21 cellular contexts compared by ENCODE assay signal in genomic region chr11:44767421-44767820, GRCh38. TPM values are rescaled to one million over a fixed set of nuclear protein-coding genes. Genes with fewer than 3 reads are reported as not detected.
DNase-seq lines count a peak whose midpoint lies in the region; ATAC-seq and TF ChIP-seq lines count a peak whose summit lies in the region.
"Had no signal": no experiment of that assay in that cellular context is flagged by ENCODE, and none has a peak within 500 bp of the region (broad histone marks: within the 10 kb centered on the region; RNA-seq: fewer than 3 reads in every experiment).

No MANE protein-coding gene starts in this region.

- TF ChIP-seq CTCF in fibroblast of the aortic adventitia (IDR thresholded peaks at IDR 0.05; ENCODE audit: insufficient read depth, low read length), result no peak

- H3K27ac ChIP-seq in ACC112 (ENCODE audit: low read depth, low read length) (peak overlapping the region; percentile 43; the same call in 1 of the 2 replicates), SJSA1 (peak overlapping the region; percentile 46), muscle layer of duodenum (ENCODE audit: low read length) (peak overlapping the region; percentile 90)
- H3K27ac ChIP-seq: foreskin keratinocyte, right lobe of liver, RWPE1 had no signal

- H3K79me2 ChIP-seq in ACC112 (ENCODE audit: control insufficient read depth, insufficient read depth, low read length, unreplicated experiment), result no peaks in the 10 kb centered on the region

- H3K36me3 ChIP-seq in ACC112 (ENCODE audit: insufficient read depth, low read length) (0 out of 2 replicates have a peak, but pooled peaks cover 4% of the 10 kb centered on the region), SJSA1 (no peaks in the 10 kb centered on the region), muscle layer of duodenum (ENCODE audit: control insufficient read depth in 1 of 2, insufficient read depth in 2 of 2, low read length in 2 of 2) (no peaks in the 10 kb centered on the region)
- H3K36me3 ChIP-seq: right lobe of liver had no signal

- H3K4me1 ChIP-seq in ACC112 (ENCODE audit: control insufficient read depth, insufficient read depth, low read length, unreplicated experiment), result peaks cover 26% of the 10 kb centered on the region
- H3K4me1 ChIP-seq in SJSA1 (replicated peaks), result peaks cover 23% of the 10 kb centered on the region
- H3K4me1 ChIP-seq in muscle layer of duodenum (ENCODE audit: control insufficient read depth in 1 of 2, insufficient read depth in 2 of 2, low read length in 2 of 2), result peaks cover 14 to 34% of the 10 kb centered on the region in 2 donors
- H3K4me1 ChIP-seq: foreskin keratinocyte, right lobe of liver had no signal

- no peak overlapping the region for H3K27ac Mint-ChIP-seq in stimulated activated effector memory CD8-positive, alpha-beta T cell treated with anti-CD3 and anti-CD28 coated beads, Interleukin-12 subunit alpha, Interleukin-12 subunit beta, amount 100 ng/mL, for 72 hours
- H3K27ac Mint-ChIP-seq: T-helper 17 cell had no signal

- H3K27me3 ChIP-seq in ACC112 (ENCODE audit: insufficient read depth, low read length), result no peaks in the 10 kb centered on the region
- H3K27me3 ChIP-seq in SJSA1 (replicated peaks), result 0 out of 2 replicates have a peak, but pooled peaks cover 6% of the 10 kb centered on the region
- H3K27me3 ChIP-seq in muscle layer of duodenum (ENCODE audit: low read depth, low read length), result no peaks in the 10 kb centered on the region
- H3K27me3 ChIP-seq: right lobe of liver had no signal

- peak in 1 of 2 experiments; percentile 66 for DNase-seq in SJSA1 (ENCODE audit: low read depth in 1 of 2, low spot score in 2 of 2)
- DNase-seq in fibroblast of the aortic adventitia (ENCODE audit: low read depth), result peak; percentile 76
- no peak for DNase-seq in stimulated activated effector memory CD8-positive, alpha-beta T cell treated with anti-CD3 and anti-CD28 coated beads, Interleukin-12 subunit alpha, Interleukin-12 subunit beta, amount 100 ng/mL, for 72 hours (ENCODE audit: low spot score in 2 of 2)
- no peak for DNase-seq in AG08395 (ENCODE audit: low spot score)
- DNase-seq: activated CD4-positive, alpha-beta T cell treated with anti-CD3 and anti-CD28 coated beads for 1 hour; activated CD8-positive, alpha-beta memory T cell treated with anti-CD3 and anti-CD28 coated beads, Interleukin-2, amount 50 U/mL, for 48 hours; activated naive CD4-positive, alpha-beta T cell treated with Interleukin-2 at 50 U/mL for 16 hours; CD4-positive, alpha-beta memory T cell; effector CD4-positive, alpha-beta T cell; foreskin keratinocyte; NCI-H82; right lobe of liver; stimulated activated CD4-positive, alpha-beta T cell treated with anti-CD3 and anti-CD28 coated beads, Interleukin-4, amount 100 ng/mL, for 1 hour; stimulated activated CD8-positive, alpha-beta memory T cell treated with anti-CD3 and anti-CD28 coated beads, Interleukin-4, amount 100 ng/mL, for 48 hours; T-helper 17 cell had no signal

- no peaks in the 10 kb centered on the region for H3K36me3 Mint-ChIP-seq in stimulated activated effector memory CD8-positive, alpha-beta T cell treated with anti-CD3 and anti-CD28 coated beads, Interleukin-12 subunit alpha, Interleukin-12 subunit beta, amount 100 ng/mL, for 72 hours

- H3K4me3 Mint-ChIP-seq in stimulated activated effector memory CD8-positive, alpha-beta T cell treated with anti-CD3 and anti-CD28 coated beads, Interleukin-12 subunit alpha, Interleukin-12 subunit beta, amount 100 ng/mL, for 72 hours, result no peak overlapping the region
- H3K4me3 Mint-ChIP-seq: CD4-positive, alpha-beta memory T cell; T-helper 17 cell had no signal

- peaks cover 19% of the 10 kb centered on the region for H3K4me1 Mint-ChIP-seq in stimulated activated effector memory CD8-positive, alpha-beta T cell treated with anti-CD3 and anti-CD28 coated beads, Interleukin-12 subunit alpha, Interleukin-12 subunit beta, amount 100 ng/mL, for 72 hours

- H2AFZ ChIP-seq in ACC112 (ENCODE audit: low read length, unreplicated experiment), result no peak overlapping the region

- H3K4me3 ChIP-seq in ACC112 (ENCODE audit: low read depth, low read length), result no peak overlapping the region
- H3K4me3 ChIP-seq in SJSA1, result no peak overlapping the region
- no peak overlapping the region for H3K4me3 ChIP-seq in fibroblast of the aortic adventitia (ENCODE audit: low read depth, low read length)
- no peak overlapping the region for H3K4me3 ChIP-seq in muscle layer of duodenum (ENCODE audit: low read depth in 1 of 2, low read length in 2 of 2)
- H3K4me3 ChIP-seq: right lobe of liver had no signal

- ATAC-seq in stimulated activated effector memory CD8-positive, alpha-beta T cell treated with anti-CD3 and anti-CD28 coated beads, Interleukin-12 subunit alpha, Interleukin-12 subunit beta, amount 100 ng/mL, for 72 hours, result no peak
- ATAC-seq in GM21786 (IDR thresholded peaks at IDR 0.05; ENCODE audit: unreplicated experiment), result no peak
- ATAC-seq in HG03139 (IDR thresholded peaks at IDR 0.05; ENCODE audit: unreplicated experiment), result no peak
- ATAC-seq: foreskin keratinocyte, HepG2, right lobe of liver, T-helper 17 cell had no signal

- H3K9me3 ChIP-seq in SJSA1 (replicated peaks) (no peaks in the 10 kb centered on the region), muscle layer of duodenum (ENCODE audit: control insufficient read depth in 1 of 2, low read length in 2 of 2) (no peaks in the 10 kb centered on the region)
- H3K9me3 ChIP-seq: right lobe of liver had no signal

- no peaks in the 10 kb centered on the region for H3K9me3 Mint-ChIP-seq in stimulated activated effector memory CD8-positive, alpha-beta T cell treated with anti-CD3 and anti-CD28 coated beads, Interleukin-12 subunit alpha, Interleukin-12 subunit beta, amount 100 ng/mL, for 72 hours

RNA-seq across cellular contexts. Expression of gene TSPAN18, which starts 40.7 kb away (rescaled TPM):
- total RNA-seq in SJSA1 (2014; rRNA removed; shearing (Covaris generic)), result 1.9 TPM in 1 of 2 replicates, not detected in the other
- total RNA-seq in fibroblast of the aortic adventitia (ENCODE audit: low replicate concordance), result under 0.01 and 0.49 TPM in 2 replicates
- total RNA-seq: HepG2 had no signal
